1 cellular context compared by ENCODE assay signal in genomic region chr3:146471012-146471411, GRCh38.
TF ChIP-seq lines count a peak whose summit lies in the region.

No MANE protein-coding gene starts in this region.

TF ChIP-seq in K562, 482 proteins besides CTCF, POLR2A, EP300 and RAD21:
- TF ChIP-seq GABPB1 (CRISPR knock-in tag; IDR thresholded peaks at IDR 0.05) (no peak), STAT6 (CRISPR knock-in tag; IDR thresholded peaks at IDR 0.05) (no peak), TCFL5 (CRISPR knock-in tag; conservative IDR thresholded peaks at IDR 0.05) (no peak), ZNF740 (CRISPR knock-in tag; IDR thresholded peaks at IDR 0.05) (no peak), ZNF740 (tag; IDR thresholded peaks at IDR 0.05) (no peak), NR3C1 (CRISPR knock-in tag; IDR thresholded peaks at IDR 0.05) (no peak), MAX (CRISPR knock-in tag; IDR thresholded peaks at IDR 0.05) (no peak), ZNF316 (IDR thresholded peaks at IDR 0.05) (peak; percentile 81), MTA1 (IDR thresholded peaks at IDR 0.05; ENCODE audit: borderline replicate concordance) (no peak), C11orf30 (IDR thresholded peaks at IDR 0.05; ENCODE audit: low read depth) (peak; percentile 63; the same call in 1 of the 2 replicates), GTF2E2 (tag; IDR thresholded peaks at IDR 0.05) (0 out of 2 replicates have a peak, but pooled peaks have one; percentile 23), MAFK (IDR thresholded peaks at IDR 0.05; ENCODE audit: low read length) (peak; percentile 20; the same call in 1 of the 2 replicates), TEAD2 (tag; IDR thresholded peaks at IDR 0.05) (no peak), ZNF507 (tag; conservative IDR thresholded peaks at IDR 0.05) (no peak)
